In the genomic region with DNA sequence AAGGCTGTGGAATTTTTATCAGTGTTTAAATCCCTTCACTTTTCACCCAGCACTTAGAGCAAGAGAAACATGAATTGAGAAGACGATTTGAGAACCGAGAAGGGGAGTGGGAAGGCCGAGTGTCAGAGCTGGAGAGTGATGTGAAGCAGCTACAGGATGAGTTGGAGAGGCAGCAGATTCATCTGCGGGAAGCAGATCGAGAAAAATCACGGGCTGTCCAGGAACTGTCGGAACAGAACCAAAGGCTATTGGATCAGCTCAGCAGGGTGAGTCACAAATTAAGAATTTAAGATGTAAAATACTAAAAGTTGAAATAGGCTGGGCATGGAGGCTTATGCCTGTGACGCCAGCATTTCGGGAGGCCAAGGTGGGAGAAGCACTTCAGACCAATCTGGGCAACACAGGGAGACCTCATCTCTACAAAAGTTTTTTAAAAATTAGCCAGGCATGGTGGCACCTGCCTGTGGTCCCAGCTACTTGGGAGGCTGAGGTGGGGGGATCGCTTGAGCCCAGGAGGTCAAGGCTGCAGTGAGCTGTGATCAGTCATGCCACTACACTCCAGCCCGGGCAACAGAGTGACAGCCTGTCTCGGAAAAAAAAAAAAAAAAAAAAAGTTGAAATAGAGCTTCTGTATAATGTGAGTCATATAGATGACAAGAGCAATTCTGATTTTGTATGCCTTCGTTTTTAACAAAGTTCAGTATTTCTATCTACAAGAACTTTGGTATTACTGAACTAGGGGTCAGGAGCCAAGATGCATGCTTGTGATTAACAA, we compare ENCODE assay signal across 1 cellular context.
TF ChIP-seq lines count a peak whose summit lies in the region.

No MANE protein-coding gene starts in this region.

TF ChIP-seq in H1, 55 proteins besides CTCF, POLR2A, EP300 and RAD21:
- TF ChIP-seq SRF (IDR thresholded peaks at IDR 0.05; ENCODE audit: low read depth, low read length) (no peak), SIN3A (conservative IDR thresholded peaks at IDR 0.05 in 1 of 2, IDR thresholded peaks at IDR 0.05 in 1 of 2; ENCODE audit: low read depth in 1 of 2, low read length in 2 of 2) (no peak), PHF8 (conservative IDR thresholded peaks at IDR 0.05; ENCODE audit: low read depth, low read length) (no peak)
